10 cellular contexts compared by ENCODE assay signal in genomic region chr16:1338119-1338730, GRCh38. TPM values are rescaled to one million over a fixed set of nuclear protein-coding genes. Genes with fewer than 3 reads are reported as not detected.
DNase-seq lines count a peak whose midpoint lies in the region; ATAC-seq and TF ChIP-seq lines count a peak whose summit lies in the region.
"Had no signal": no experiment of that assay in that cellular context is flagged by ENCODE, and none has a peak within 500 bp of the region (broad histone marks: within the 10 kb centered on the region; RNA-seq: fewer than 3 reads in every experiment).

No MANE protein-coding gene starts in this region.

- DNase-seq in activated naive CD4-positive, alpha-beta T cell treated with anti-CD3 and anti-CD28 coated beads for 36 hours, result peak; percentile 50
- DNase-seq in activated naive CD4-positive, alpha-beta T cell treated with anti-CD3 and anti-CD28 coated beads, Interleukin-2, amount 50 U/mL, for 72 hours (ENCODE audit: low spot score in 2 of 2), result no peak
- peak; percentile 38 for DNase-seq in NCI-H69 (lab: John Stamatoyannopoulos, UW)
- DNase-seq in epithelial cell of proximal tubule (ENCODE audit: low read depth), result no peak
- peak; percentile 20 to 43 for DNase-seq in thyroid gland
- DNase-seq in omental fat pad (ENCODE audit: low spot score), result no peak
- no peak for DNase-seq in iPS-NIHi11 (ENCODE audit: low spot score)
- DNase-seq in SKM-1 treated with dmso at 0.1 percent for 144 hours (lab: John Stamatoyannopoulos, UW; ENCODE audit: unreplicated experiment), result no peak
- DNase-seq: activated naive CD8-positive, alpha-beta T cell treated with anti-CD3 and anti-CD28 coated beads, Interleukin-2, amount 10 ng/mL, durations not matched to agents 7 days and 5 days; EL had no signal

- H3K36me3 Mint-ChIP-seq in activated naive CD4-positive, alpha-beta T cell treated with anti-CD3 and anti-CD28 coated beads for 36 hours (ENCODE audit: low read depth), result no peaks in the 10 kb centered on the region
- H3K36me3 Mint-ChIP-seq in activated naive CD4-positive, alpha-beta T cell treated with anti-CD3 and anti-CD28 coated beads, Interleukin-2, amount 50 U/mL, for 72 hours, result no peaks in the 10 kb centered on the region
- H3K36me3 Mint-ChIP-seq: activated naive CD8-positive, alpha-beta T cell treated with anti-CD3 and anti-CD28 coated beads, Interleukin-2, amount 10 ng/mL, durations not matched to agents 7 days and 5 days had no signal

- H3K9me3 ChIP-seq in thyroid gland, result no peaks in the 10 kb centered on the region

- no peaks in the 10 kb centered on the region for H3K9me3 Mint-ChIP-seq in activated naive CD4-positive, alpha-beta T cell treated with anti-CD3 and anti-CD28 coated beads for 36 hours
- H3K9me3 Mint-ChIP-seq in activated naive CD4-positive, alpha-beta T cell treated with anti-CD3 and anti-CD28 coated beads, Interleukin-2, amount 50 U/mL, for 72 hours, result no peaks in the 10 kb centered on the region
- H3K9me3 Mint-ChIP-seq: activated naive CD8-positive, alpha-beta T cell treated with anti-CD3 and anti-CD28 coated beads, Interleukin-2, amount 10 ng/mL, durations not matched to agents 7 days and 5 days had no signal

- no peak for ATAC-seq in activated naive CD4-positive, alpha-beta T cell treated with anti-CD3 and anti-CD28 coated beads, Interleukin-2, amount 50 U/mL, for 72 hours
- ATAC-seq in omental fat pad (ENCODE audit: low FRiP score), result no peak

- peaks cover 7 to 23% of the 10 kb centered on the region in 2 donors for H3K4me1 ChIP-seq in thyroid gland

- H3K27ac ChIP-seq in thyroid gland, result no peak overlapping the region

- CTCF ChIA-PET in activated naive CD4-positive, alpha-beta T cell treated with anti-CD3 and anti-CD28 coated beads for 36 hours (lab: Charles Lee), result interaction anchor here (0.8 kb wide), 1 partner anchor 29 kb away, joined by 3 read pairs; the partner anchor contains the start of gene UBE2I

- peaks cover 14% of the 10 kb centered on the region for H3K4me1 Mint-ChIP-seq in activated naive CD4-positive, alpha-beta T cell treated with anti-CD3 and anti-CD28 coated beads for 36 hours (ENCODE audit: low read depth)

- TF ChIP-seq CTCF in epithelial cell of proximal tubule (conservative IDR thresholded peaks at IDR 0.05; ENCODE audit: low read depth, low read length) (peak; percentile 61), thyroid gland (IDR thresholded peaks at IDR 0.05) (peak in 1 of 6 experiments; percentile 35), omental fat pad (IDR thresholded peaks at IDR 0.05) (no peak)

- H3K36me3 ChIP-seq in thyroid gland, result no peaks in the 10 kb centered on the region

- H3K27me3 Mint-ChIP-seq in activated naive CD4-positive, alpha-beta T cell treated with anti-CD3 and anti-CD28 coated beads for 36 hours (ENCODE audit: low read depth), result peaks cover 11% of the 10 kb centered on the region

- H3K4me3 ChIP-seq in epithelial cell of proximal tubule (ENCODE audit: low read depth, low read length) (no peak overlapping the region), thyroid gland (replicated peaks in 1 of 3) (no peak overlapping the region)

- H3K27ac Mint-ChIP-seq in activated naive CD4-positive, alpha-beta T cell treated with anti-CD3 and anti-CD28 coated beads for 36 hours, result no peak overlapping the region
- H3K27ac Mint-ChIP-seq in activated naive CD4-positive, alpha-beta T cell treated with anti-CD3 and anti-CD28 coated beads, Interleukin-2, amount 50 U/mL, for 72 hours, result no peak overlapping the region
- H3K27ac Mint-ChIP-seq: activated naive CD8-positive, alpha-beta T cell treated with anti-CD3 and anti-CD28 coated beads, Interleukin-2, amount 10 ng/mL, durations not matched to agents 7 days and 5 days had no signal

- TF ChIP-seq POLR2A in thyroid gland (IDR thresholded peaks at IDR 0.05), result no peak

- intact Hi-C loops in activated naive CD4-positive, alpha-beta T cell treated with anti-CD3 and anti-CD28 coated beads for 36 hours (cut with micrococcal nuclease), result loop anchor here (10.0 kb wide), 1 partner anchor 337 kb away; the partner anchor contains the start of gene JPT2
- intact Hi-C loops in thyroid gland (cut with DNase I), result no loop called here

- WGBS in thyroid gland, 2 donors, result 62 to 80% methylated on average over 1 to 9 of the region's 30 CpGs

- H3K4me3 Mint-ChIP-seq in activated naive CD4-positive, alpha-beta T cell treated with anti-CD3 and anti-CD28 coated beads for 36 hours, result no peak overlapping the region
- H3K4me3 Mint-ChIP-seq: activated naive CD8-positive, alpha-beta T cell treated with anti-CD3 and anti-CD28 coated beads, Interleukin-2, amount 10 ng/mL, durations not matched to agents 7 days and 5 days had no signal

- H3K27me3 ChIP-seq in thyroid gland, result peaks cover 9% of the 10 kb centered on the region

RNA-seq across cellular contexts. Expression of gene BAIAP3, which starts 4.8 kb away (rescaled TPM):
- under 1 TPM; 0.10 to 0.37 TPM for total RNA-seq in activated naive CD4-positive, alpha-beta T cell treated with anti-CD3 and anti-CD28 coated beads for 36 hours
- total RNA-seq in activated naive CD4-positive, alpha-beta T cell treated with anti-CD3 and anti-CD28 coated beads, Interleukin-2, amount 50 U/mL, for 72 hours, result 1 to 10 TPM in 1 of 2 donors, under 1 TPM in 1; 0.34 to 1.9 TPM
- total RNA-seq in epithelial cell of proximal tubule (1.5 and 3.9 TPM in 2 replicates), thyroid gland (1 to 10 TPM in 2 of 4 donors, under 1 TPM in 2; 0.45 to 3.0 (median 1.6) TPM), omental fat pad (10 to 100 TPM in 1 of 4 donors, 1 to 10 TPM in 3; 1.5 to 14.2 (median 1.9) TPM)

RNA-seq across cellular contexts. Expression of gene TSR3, which starts 13.5 kb away (rescaled TPM):
- 10 to 100 TPM; 48.5 to 50.7 TPM for total RNA-seq in activated naive CD4-positive, alpha-beta T cell treated with anti-CD3 and anti-CD28 coated beads for 36 hours
- 10 to 100 TPM; 34.4 to 50.8 TPM for total RNA-seq in activated naive CD4-positive, alpha-beta T cell treated with anti-CD3 and anti-CD28 coated beads, Interleukin-2, amount 50 U/mL, for 72 hours
- total RNA-seq in epithelial cell of proximal tubule, result 123 and 157 TPM in 2 replicates
- 100 to 1,000 TPM in 2 of 4 donors, 10 to 100 TPM in 2; 84.1 to 107 (median 96.7) TPM for total RNA-seq in thyroid gland
- total RNA-seq in omental fat pad, result 10 to 100 TPM; 42.4 to 78.5 (median 61.9) TPM

RNA-seq across cellular contexts. Expression of gene GNPTG, which starts 13.5 kb away (rescaled TPM):
- 10 to 100 TPM; 15.9 to 17.3 TPM for total RNA-seq in activated naive CD4-positive, alpha-beta T cell treated with anti-CD3 and anti-CD28 coated beads for 36 hours
- total RNA-seq in activated naive CD4-positive, alpha-beta T cell treated with anti-CD3 and anti-CD28 coated beads, Interleukin-2, amount 50 U/mL, for 72 hours, result 10 to 100 TPM; 21.7 to 25.4 TPM
- total RNA-seq in epithelial cell of proximal tubule (38.3 and 63.9 TPM in 2 replicates), thyroid gland (100 to 1,000 TPM in 1 of 4 donors, 10 to 100 TPM in 3; 53.6 to 121 (median 70.0) TPM), omental fat pad (10 to 100 TPM; 48.3 to 77.1 (median 65.8) TPM)

RNA-seq across cellular contexts. Expression of gene UBE2I, which starts 28.8 kb away (rescaled TPM):
- 100 to 1,000 TPM; 273 to 297 TPM for total RNA-seq in activated naive CD4-positive, alpha-beta T cell treated with anti-CD3 and anti-CD28 coated beads for 36 hours
- 100 to 1,000 TPM; 205 to 246 TPM for total RNA-seq in activated naive CD4-positive, alpha-beta T cell treated with anti-CD3 and anti-CD28 coated beads, Interleukin-2, amount 50 U/mL, for 72 hours
- total RNA-seq in epithelial cell of proximal tubule (97.0 and 112 TPM in 2 replicates), thyroid gland (100 to 1,000 TPM in 1 of 4 donors, 10 to 100 TPM in 3; 43.4 to 107 (median 79.6) TPM), omental fat pad (10 to 100 TPM; 50.9 to 94.9 (median 72.5) TPM)

Comparison
In these comparisons a context has a peak if more than half of its experiments do, and no peak if none do; other contexts are left out.
1. DNase-seq: peak in activated naive CD4-positive, alpha-beta T cell treated with anti-CD3 and anti-CD28 coated beads for 36 hours (single experiment), NCI-H69 (single experiment) and thyroid gland (2 of 2); none in activated naive CD4-positive, alpha-beta T cell treated with anti-CD3 and anti-CD28 coated beads, Interleukin-2, amount 50 U/mL, for 72 hours (0 of 2), epithelial cell of proximal tubule (single experiment), omental fat pad (single experiment), iPS-NIHi11 (single experiment) and SKM-1 treated with dmso at 0.1 percent for 144 hours (single experiment).